8 cellular contexts compared by ENCODE assay signal in the genomic region with DNA sequence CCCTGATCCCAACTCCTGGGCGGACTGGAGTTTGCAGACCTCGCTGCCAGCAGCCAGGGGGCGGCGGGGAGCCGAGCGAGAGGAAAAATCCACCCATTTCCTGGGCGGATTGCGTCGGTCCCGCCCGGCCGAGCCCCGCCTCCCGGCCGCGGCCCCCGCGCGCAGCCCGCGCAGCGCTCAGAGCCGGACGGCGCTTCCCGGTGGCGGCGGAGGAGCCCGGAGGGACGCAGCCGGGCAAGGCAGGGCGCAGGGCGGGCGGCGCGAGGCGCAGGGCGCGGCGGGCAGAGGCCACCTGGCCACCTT. TPM values are rescaled to one million over a fixed set of nuclear protein-coding genes. Genes with fewer than 3 reads are reported as not detected.
DNase-seq lines count a peak whose midpoint lies in the region; ATAC-seq and TF ChIP-seq lines count a peak whose summit lies in the region.

A gene (plus strand): TSS at position 180 of the 303 bp plus-strand sequence. CDS start 322 bp downstream, outside the sequence.

- H3K36me3 Mint-ChIP-seq in naive thymus-derived CD8-positive, alpha-beta T cell: peaks cover 0 to 2% (median 0%) of the 10 kb centered on the region in 3 donors

- H3K36me3 ChIP-seq in SK-N-MC (ENCODE audit: insufficient read depth, low read length): peaks cover 26% of the 10 kb centered on the region
- H3K36me3 ChIP-seq in esophagus (ENCODE audit: control insufficient read depth in 2 of 2, insufficient read depth in 2 of 2, low read length in 1 of 2): peaks cover 0 to 3% of the 10 kb centered on the region in 2 donors
- H3K36me3 ChIP-seq in transverse colon: no peaks in the 10 kb centered on the region

- H3K9ac ChIP-seq in SK-N-MC (ENCODE audit: insufficient read length): peak within 1 kb of the TSS; percentile 80

- DNase-seq in AG08396 (ENCODE audit: low spot score): peak; percentile 90
- DNase-seq in GM20000 (ENCODE audit: low spot score): peak; percentile 73
- DNase-seq in SK-N-MC (ENCODE audit: low read depth, low spot score): peak; percentile 30
- DNase-seq in midbrain (lab: John Stamatoyannopoulos, UW): peak; percentile 79
- peak; percentile 68 for DNase-seq in transverse colon
- DNase-seq in central memory CD4-positive, alpha-beta T cell: no peak
- DNase-seq in naive thymus-derived CD8-positive, alpha-beta T cell: no peak

- H3K4me1 Mint-ChIP-seq in naive thymus-derived CD8-positive, alpha-beta T cell: peaks cover 0 to 9% (median 7%) of the 10 kb centered on the region in 4 donors

- ATAC-seq in naive thymus-derived CD8-positive, alpha-beta T cell: no peak

- in situ Hi-C loops in transverse colon (cut with MboI; ENCODE audit: low pct_ligation_motif_present in 1 of 4, low pct_unique_long_range_greater_than_20kb in 1 of 4, low sequenced_read_pairs in 3 of 4): loop anchor here (10.0 to 25.0 kb wide), 3 partner anchors 250 to 325 kb away; no protein-coding TSS in a partner anchor

- TF ChIP-seq CTCF in GM20000 (IDR thresholded peaks at IDR 0.05; ENCODE audit: extremely low read depth, missing control alignments): peak; percentile 19
- peak in 4 of 5 experiments; percentile 44 to 58 (median 52) for TF ChIP-seq CTCF in transverse colon (IDR thresholded peaks at IDR 0.05)

- H3K27ac Mint-ChIP-seq in naive thymus-derived CD8-positive, alpha-beta T cell: no peak within 1 kb of the TSS

- TF ChIP-seq EP300 in transverse colon (IDR thresholded peaks at IDR 0.05; ENCODE audit: low read depth): no peak

- H3K27me3 ChIP-seq in esophagus (ENCODE audit: control insufficient read depth in 1 of 2, insufficient read depth in 2 of 2, low read length in 2 of 2) (peaks cover 4 to 9% of the 10 kb centered on the region in 2 donors), transverse colon (peaks cover 34% of the 10 kb centered on the region)

- H3K27ac ChIP-seq in SK-N-MC (peak within 1 kb of the TSS; percentile 92), esophagus (ENCODE audit: low read depth in 2 of 2, low read length in 1 of 2) (no peak within 1 kb of the TSS), transverse colon (peak within 1 kb of the TSS in 1 of 4 donors; percentile 21)

- POLR2A ChIA-PET in naive thymus-derived CD8-positive, alpha-beta T cell (lab: Charles Lee): no interaction called here

- H3K4me3 ChIP-seq in SK-N-MC: peak within 1 kb of the TSS; percentile 83
- H3K4me3 ChIP-seq in esophagus (ENCODE audit: low read depth in 1 of 2, low read length in 2 of 2): peak within 1 kb of the TSS; percentile 15 to 29
- peak within 1 kb of the TSS; percentile 8 to 47 (median 34) for H3K4me3 ChIP-seq in transverse colon

- H3K9me3 Mint-ChIP-seq in naive thymus-derived CD8-positive, alpha-beta T cell: peaks cover 0 to 11% (median 0%) of the 10 kb centered on the region in 9 donors

- H3K27me3 Mint-ChIP-seq in naive thymus-derived CD8-positive, alpha-beta T cell: peaks cover 20 to 64% (median 50%) of the 10 kb centered on the region in 5 donors

- H3K9me3 ChIP-seq in SK-N-MC (ENCODE audit: low read depth, low read length) (no peaks in the 10 kb centered on the region), esophagus (ENCODE audit: control insufficient read depth in 2 of 2, insufficient read depth in 1 of 2, low read depth in 1 of 2, low read length in 1 of 2) (peaks cover 0 to 4% of the 10 kb centered on the region in 2 donors), transverse colon (no peaks in the 10 kb centered on the region)

- TF ChIP-seq POLR2A in transverse colon (IDR thresholded peaks at IDR 0.05): no peak

- intact Hi-C loops in transverse colon (cut with DNase I; ENCODE audit: low total_unique reads): loop anchor here (2.0 to 5.0 kb wide), 2 partner anchors 255 to 325 kb away; no protein-coding TSS in a partner anchor

- H3K4me3 Mint-ChIP-seq in naive thymus-derived CD8-positive, alpha-beta T cell: peak within 1 kb of the TSS in 1 of 10 donors; percentile 26

- peaks cover 3 to 10% of the 10 kb centered on the region in 2 donors for H3K4me1 ChIP-seq in esophagus (ENCODE audit: control insufficient read depth in 2 of 2, insufficient read depth in 2 of 2, low read length in 1 of 2)
- H3K4me1 ChIP-seq in transverse colon: peaks cover 10 to 33% (median 16%) of the 10 kb centered on the region in 4 donors

- 1 to 2% methylated on average over 32 to 40 of the region's 40 CpGs for WGBS in esophagus, 2 donors
- WGBS in transverse colon (ENCODE audit: low coverage in 1 of 2), 2 donors: 0% methylated on average over 25 of the region's 40 CpGs; no CpG with 5 or more reads in 1 of the 2 donors

RNA-seq across cellular contexts. Expression of the gene that starts here (rescaled TPM):
- 1 to 10 TPM; 2.3 to 4.8 TPM for polyA plus RNA-seq in esophagus
- 1 to 10 TPM in 3 of 4 donors, not detected in 1; 3.7 to 7.8 (median 4.0) TPM for total RNA-seq in transverse colon
- not detected for total RNA-seq in naive thymus-derived CD8-positive, alpha-beta T cell
- not detected for polyA plus RNA-seq in naive thymus-derived CD8-positive, alpha-beta T cell

Comparison
In these comparisons a context has a peak if more than half of its experiments do, and no peak if none do; other contexts are left out.
1. DNase-seq: peak in AG08396 (single experiment), GM20000 (single experiment), SK-N-MC (single experiment), midbrain (single experiment) and transverse colon (single experiment); none in central memory CD4-positive, alpha-beta T cell (single experiment) and naive thymus-derived CD8-positive, alpha-beta T cell (0 of 10).
2. H3K4me3 ChIP-seq: peak in every context shown above with its lines; median percentile 83 in SK-N-MC; 34 in transverse colon; 22 in esophagus.